ENCODE assay signal across 8 cellular contexts in the genomic region with DNA sequence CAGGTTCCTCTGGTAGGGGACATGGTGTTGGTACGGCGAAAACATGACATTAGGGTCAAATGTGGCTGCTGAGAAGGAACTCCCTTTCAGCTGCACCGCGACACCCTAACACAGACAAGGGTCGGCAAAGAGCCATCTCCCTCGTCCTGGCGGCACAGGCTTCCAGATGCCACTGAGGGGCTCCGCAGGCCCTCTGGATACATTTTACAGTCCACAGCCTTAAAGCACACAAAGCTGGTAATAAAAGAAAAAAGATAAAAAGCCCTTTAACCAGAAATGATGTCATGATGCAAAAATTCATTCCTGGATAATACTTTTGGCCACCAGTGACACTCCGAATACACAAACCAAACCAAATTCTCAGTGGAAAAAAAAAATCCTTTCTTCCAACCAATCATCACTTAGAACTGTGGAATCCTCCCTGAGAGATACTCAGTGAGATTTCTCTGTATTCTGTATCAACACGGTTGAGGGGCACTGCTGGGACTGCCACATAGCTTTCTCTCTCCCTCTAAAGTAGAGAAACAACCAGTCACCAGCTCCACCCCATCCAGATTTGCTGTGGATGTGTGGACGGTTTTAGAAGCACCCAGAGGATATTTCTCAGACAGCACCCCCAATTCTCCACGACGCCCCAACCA.
A peak's percentile ranks its signal among the peaks of the same experiment; 100 is the strongest.
DNase-seq lines count a peak whose midpoint lies in the region; ATAC-seq and TF ChIP-seq lines count a peak whose summit lies in the region.

No MANE protein-coding gene starts in this region.

- peak; percentile 14 for DNase-seq in activated effector memory CD4-positive, alpha-beta T cell treated with anti-CD3 and anti-CD28 coated beads, Interleukin-2, amount 50 U/mL, for 16 hours
- DNase-seq in activated effector memory CD4-positive, alpha-beta T cell treated with Interleukin-2 at 50 U/mL for 16 hours, result no peak
- DNase-seq in choroid plexus epithelial cell (ENCODE audit: low read depth) (peak; percentile 81), mesothelial cell of epicardium (ENCODE audit: low spot score in 2 of 2, unreplicated experiment in 2 of 2) (no peak), type B pancreatic cell (ENCODE audit: extremely low spot score, unreplicated experiment) (no peak), 8988T (no peak)

- TF ChIP-seq CTCF in choroid plexus epithelial cell (conservative IDR thresholded peaks at IDR 0.05; ENCODE audit: low read depth, low read length), result no peak
- TF ChIP-seq CTCF in mesothelial cell of epicardium (IDR thresholded peaks at IDR 0.05; ENCODE audit: unreplicated experiment), result no peak
- no peak for TF ChIP-seq CTCF in type B pancreatic cell (conservative IDR thresholded peaks at IDR 0.05)

- H3K36me3 Mint-ChIP-seq in mesothelial cell of epicardium (no peaks in the 10 kb centered on the region), type B pancreatic cell (no peaks in the 10 kb centered on the region)

- H3K9me3 Mint-ChIP-seq in mesothelial cell of epicardium, result no peaks in the 10 kb centered on the region
- H3K9me3 Mint-ChIP-seq in type B pancreatic cell, result no peaks in the 10 kb centered on the region

- H3K4me3 ChIP-seq in choroid plexus epithelial cell (ENCODE audit: low read depth, low read length), result no peak overlapping the region

- H3K27me3 Mint-ChIP-seq in mesothelial cell of epicardium (ENCODE audit: low read depth) (no peaks in the 10 kb centered on the region), type B pancreatic cell (no peaks in the 10 kb centered on the region)

- no peak for ATAC-seq in GM21529 (IDR thresholded peaks at IDR 0.05; ENCODE audit: unreplicated experiment)
- no peak for ATAC-seq in GM18502 (IDR thresholded peaks at IDR 0.05; ENCODE audit: poor library complexity, unreplicated experiment)

- H3K4me1 Mint-ChIP-seq in mesothelial cell of epicardium, result peaks cover 80% of the 10 kb centered on the region
- peaks cover 64% of the 10 kb centered on the region for H3K4me1 Mint-ChIP-seq in type B pancreatic cell (ENCODE audit: unreplicated experiment)

- H3K4me3 Mint-ChIP-seq in mesothelial cell of epicardium, result no peak overlapping the region
- H3K4me3 Mint-ChIP-seq in type B pancreatic cell, result no peak overlapping the region

- H3K27ac Mint-ChIP-seq in mesothelial cell of epicardium (peak overlapping the region; percentile 97), type B pancreatic cell (peak overlapping the region; percentile 74)

Comparison
In these comparisons a context has a peak if more than half of its experiments do, and no peak if none do; other contexts are left out.
1. DNase-seq: peak in activated effector memory CD4-positive, alpha-beta T cell treated with anti-CD3 and anti-CD28 coated beads, Interleukin-2, amount 50 U/mL, for 16 hours (single experiment) and choroid plexus epithelial cell (single experiment); none in activated effector memory CD4-positive, alpha-beta T cell treated with Interleukin-2 at 50 U/mL for 16 hours (single experiment), mesothelial cell of epicardium (0 of 2), type B pancreatic cell (single experiment) and 8988T (single experiment).